Comparison of ENCODE assay signal across 7 cellular contexts in genomic region chr4:189848672-189849071, GRCh38.
DNase-seq lines count a peak whose midpoint lies in the region; ATAC-seq, FAIRE-seq and TF ChIP-seq lines count a peak whose summit lies in the region.
"Not testable (repeated sequence)": the region's sequence is repeated elsewhere in the genome, so short reads cannot be mapped to it uniquely, and the experiment has no call there.

No MANE protein-coding gene starts in this region.

- H3K4me1 ChIP-seq in keratinocyte (ENCODE audit: control insufficient read depth, extremely low read depth, insufficient read depth, low read length), result not testable (repeated sequence)

- FAIRE-seq in GM19239 (lab: Jason Lieb, UNC) (peak; percentile 82), keratinocyte (lab: Jason Lieb, UNC) (peak; percentile 26)

- not testable (repeated sequence) for H4K20me1 ChIP-seq in keratinocyte (ENCODE audit: control insufficient read depth, extremely low read depth, insufficient read depth, low read length)

- not testable (repeated sequence) for ATAC-seq in stimulated activated naive CD8-positive, alpha-beta T cell treated with anti-CD3 and anti-CD28 coated beads, Interleukin-15, Interleukin-2, amounts not matched to agents 100 U/mL and 50 U/mL, for 24 hours

- dilution Hi-C loops in keratinocyte (cut with MboI; ENCODE audit: extremely low pct_ligation_motif_present, low sequenced_read_pairs), result not testable (repeated sequence)

- not testable (repeated sequence) for H3K4me2 ChIP-seq in keratinocyte (ENCODE audit: control insufficient read depth, extremely low read depth, insufficient read depth, low read depth, low read length)

- H3K27me3 ChIP-seq in keratinocyte (ENCODE audit: control insufficient read depth, extremely low read depth, insufficient read depth, low read length), result not testable (repeated sequence)

- not testable (repeated sequence) for TF ChIP-seq CTCF in keratinocyte (optimal IDR thresholded peaks at IDR 0.05 in 1 of 3, IDR thresholded peaks at IDR 0.05 in 1 of 3, conservative IDR thresholded peaks at IDR 0.05 in 1 of 3; ENCODE audit: extremely low read depth in 1 of 3, insufficient read depth in 2 of 3, low read length in 3 of 3)

- not testable (repeated sequence) for H2AFZ ChIP-seq in keratinocyte (ENCODE audit: control insufficient read depth, low read length)

- not testable (repeated sequence) for H3K79me2 ChIP-seq in keratinocyte (ENCODE audit: control insufficient read depth, insufficient read depth, low read length)

- DNase-seq in GM19239 (ENCODE audit: insufficient read length, low spot score); keratinocyte (ENCODE audit: low read depth, low spot score): not testable (repeated sequence)
- DNase-seq in activated CD8-positive, alpha-beta memory T cell treated with anti-CD3 and anti-CD28 coated beads for 24 hours, result peak; percentile 56
- peak; percentile 17 to 20 for DNase-seq in activated T-cell treated with anti-CD3 and anti-CD28 coated beads, Interleukin-2, amount 50 U/mL, for 48 hours
- peak; percentile 6 for DNase-seq in activated naive CD4-positive, alpha-beta T cell treated with Interleukin-2 at 50 U/mL for 16 hours
- DNase-seq in skeletal muscle cell (ENCODE audit: low read depth), result peak; percentile 1
- DNase-seq in stimulated activated naive CD8-positive, alpha-beta T cell treated with anti-CD3 and anti-CD28 coated beads, Interleukin-15, Interleukin-2, amounts not matched to agents 100 U/mL and 50 U/mL, for 24 hours, result peak; percentile 4

- not testable (repeated sequence) for H3K4me3 ChIP-seq in keratinocyte (ENCODE audit: control insufficient read depth in 2 of 3, extremely low read depth in 1 of 3, insufficient read depth in 2 of 3, low read depth in 1 of 3, low read length in 3 of 3); skeletal muscle cell (ENCODE audit: low read depth, low read length)

- H3K27ac ChIP-seq in keratinocyte (ENCODE audit: control insufficient read depth, insufficient read depth, low read length), result not testable (repeated sequence)

- H3K36me3 ChIP-seq in keratinocyte (ENCODE audit: control insufficient read depth in 2 of 2, extremely low read depth in 1 of 2, insufficient read depth in 2 of 2, low read length in 2 of 2), result not testable (repeated sequence)

- not testable (repeated sequence) for H3K9ac ChIP-seq in keratinocyte (ENCODE audit: control insufficient read depth, extremely low read depth, insufficient read depth, low read length)

- H3K9me3 ChIP-seq in keratinocyte (ENCODE audit: control insufficient read depth, low read depth, low read length), result not testable (repeated sequence)

- not testable (repeated sequence) for H3K9me1 ChIP-seq in keratinocyte (ENCODE audit: control insufficient read depth, extremely low read depth, insufficient read depth, low read length)
